In genomic region chrX:140799216-140799615, GRCh38 we compare ENCODE assay signal across 26 cellular contexts.
"Had no signal": no experiment of that assay in that cellular context is flagged by ENCODE, and none has a peak within 500 bp of the region (broad histone marks: within the 10 kb centered on the region; RNA-seq: fewer than 3 reads in every experiment).

No MANE protein-coding gene starts in this region.

- H3K9me3 ChIP-seq: gastroesophageal sphincter, heart left ventricle, thoracic aorta, upper lobe of right lung had no signal

- DNase-seq: activated CD4-positive, alpha-beta T cell treated with anti-CD3 and anti-CD28 coated beads for 1 hour; activated CD8-positive, alpha-beta memory T cell treated with anti-CD3 and anti-CD28 coated beads for 24 hours; activated CD8-positive, alpha-beta memory T cell treated with anti-CD3 and anti-CD28 coated beads, Interleukin-2, amount 50 U/mL, for 4 hours; activated effector memory CD4-positive, alpha-beta T cell treated with Interleukin-2 at 50 U/mL for 16 hours; activated naive CD4-positive, alpha-beta T cell treated with anti-CD3 and anti-CD28 coated beads for 36 hours; activated naive CD8-positive, alpha-beta T cell treated with anti-CD3 and anti-CD28 coated beads, Interleukin-2, amount 10 ng/mL, durations not matched to agents 7 days and 5 days; activated T-cell treated with anti-CD3 and anti-CD28 coated beads, Interleukin-2, amount 50 U/mL, for 4 hours; amniotic stem cell; caudate nucleus; effector CD8-positive, alpha-beta T cell; heart left ventricle; kidney; naive thymus-derived CD8-positive, alpha-beta T cell; stimulated activated CD4-positive, alpha-beta T cell treated with anti-CD3 and anti-CD28 coated beads, Interleukin-15, amount 100 ng/mL, for 24 hours; stimulated activated CD8-positive, alpha-beta memory T cell treated with anti-CD3 and anti-CD28 coated beads, Interleukin-4, amount 100 ng/mL, for 48 hours; stimulated activated naive B cell treated with anti-CD40 and anti-IgM and Interleukin-4, amounts not matched to agents 10 μg/mL and 1 μg/mL and 100 μg/mL, for 72 hours; T-helper 9 cell; upper lobe of right lung had no signal

- H3K4me1 ChIP-seq: gastroesophageal sphincter, heart left ventricle, neural progenitor cell, upper lobe of right lung had no signal

- H3K4me3 Mint-ChIP-seq: activated naive CD4-positive, alpha-beta T cell treated with anti-CD3 and anti-CD28 coated beads for 36 hours; activated naive CD8-positive, alpha-beta T cell treated with anti-CD3 and anti-CD28 coated beads, Interleukin-2, amount 10 ng/mL, durations not matched to agents 7 days and 5 days; activated T-cell treated with anti-CD3 and anti-CD28 coated beads, Interleukin-2, amount 50 U/mL, for 4 hours; dendritic cell treated with granulocyte-macrophage colony-stimulating factor and Interleukin-4, amounts not matched to agents 40 ng/mL and 50 ng/mL, for 4 days; naive thymus-derived CD8-positive, alpha-beta T cell; neural progenitor cell; stimulated activated naive B cell treated with anti-CD40 and anti-IgM and Interleukin-4, amounts not matched to agents 10 μg/mL and 1 μg/mL and 100 μg/mL, for 72 hours had no signal

- H3K4me1 Mint-ChIP-seq: activated naive CD8-positive, alpha-beta T cell treated with anti-CD3 and anti-CD28 coated beads, Interleukin-2, amount 10 ng/mL, durations not matched to agents 7 days and 5 days; naive thymus-derived CD8-positive, alpha-beta T cell; neural progenitor cell had no signal

- H2AFZ ChIP-seq: neural progenitor cell had no signal

- H3K9me3 Mint-ChIP-seq: activated naive CD4-positive, alpha-beta T cell treated with anti-CD3 and anti-CD28 coated beads for 36 hours; activated naive CD8-positive, alpha-beta T cell treated with anti-CD3 and anti-CD28 coated beads, Interleukin-2, amount 10 ng/mL, durations not matched to agents 7 days and 5 days; activated T-cell treated with anti-CD3 and anti-CD28 coated beads, Interleukin-2, amount 50 U/mL, for 4 hours; naive thymus-derived CD8-positive, alpha-beta T cell; neural progenitor cell; stimulated activated naive B cell treated with anti-CD40 and anti-IgM and Interleukin-4, amounts not matched to agents 10 μg/mL and 1 μg/mL and 100 μg/mL, for 72 hours had no signal

- H3K27ac Mint-ChIP-seq: activated naive CD4-positive, alpha-beta T cell treated with anti-CD3 and anti-CD28 coated beads for 36 hours; activated naive CD8-positive, alpha-beta T cell treated with anti-CD3 and anti-CD28 coated beads, Interleukin-2, amount 10 ng/mL, durations not matched to agents 7 days and 5 days; dendritic cell treated with granulocyte-macrophage colony-stimulating factor and Interleukin-4, amounts not matched to agents 40 ng/mL and 50 ng/mL, for 4 days; naive thymus-derived CD8-positive, alpha-beta T cell; neural progenitor cell; stimulated activated naive B cell treated with anti-CD40 and anti-IgM and Interleukin-4, amounts not matched to agents 10 μg/mL and 1 μg/mL and 100 μg/mL, for 72 hours had no signal

- H3K36me3 Mint-ChIP-seq: activated naive CD8-positive, alpha-beta T cell treated with anti-CD3 and anti-CD28 coated beads, Interleukin-2, amount 10 ng/mL, durations not matched to agents 7 days and 5 days; naive thymus-derived CD8-positive, alpha-beta T cell; neural progenitor cell; stimulated activated naive B cell treated with anti-CD40 and anti-IgM and Interleukin-4, amounts not matched to agents 10 μg/mL and 1 μg/mL and 100 μg/mL, for 72 hours had no signal

- H3K4me2 ChIP-seq: neural progenitor cell, smooth muscle cell had no signal

- H3K36me3 ChIP-seq: gastroesophageal sphincter, heart left ventricle, neural progenitor cell, thoracic aorta, upper lobe of right lung had no signal

- H3K27ac ChIP-seq: gastroesophageal sphincter, heart left ventricle, neural progenitor cell, thoracic aorta, upper lobe of right lung had no signal

- H3K9ac ChIP-seq: neural progenitor cell had no signal

- H3K27me3 ChIP-seq: gastroesophageal sphincter, heart left ventricle, neural progenitor cell, upper lobe of right lung had no signal

- ATAC-seq: activated T-cell treated with anti-CD3 and anti-CD28 coated beads, Interleukin-2, amount 50 U/mL, for 4 hours; gastroesophageal sphincter; heart left ventricle; left lobe of liver; naive thymus-derived CD8-positive, alpha-beta T cell; sciatic nerve; stimulated activated naive B cell treated with anti-CD40 and anti-IgM and Interleukin-4, amounts not matched to agents 10 μg/mL and 1 μg/mL and 100 μg/mL, for 72 hours; upper lobe of right lung had no signal

- H3K27me3 Mint-ChIP-seq: activated naive CD8-positive, alpha-beta T cell treated with anti-CD3 and anti-CD28 coated beads, Interleukin-2, amount 10 ng/mL, durations not matched to agents 7 days and 5 days; dendritic cell treated with granulocyte-macrophage colony-stimulating factor and Interleukin-4, amounts not matched to agents 40 ng/mL and 50 ng/mL, for 4 days; naive thymus-derived CD8-positive, alpha-beta T cell; stimulated activated naive B cell treated with anti-CD40 and anti-IgM and Interleukin-4, amounts not matched to agents 10 μg/mL and 1 μg/mL and 100 μg/mL, for 72 hours had no signal

- H3K4me3 ChIP-seq: gastroesophageal sphincter, heart left ventricle, lung, neural progenitor cell, smooth muscle cell, thoracic aorta, upper lobe of right lung had no signal
